ENCODE assay signal across 1 cellular context in genomic region chr17:7846765-7847661, GRCh38.
TF ChIP-seq lines count a peak whose summit lies in the region.

No MANE protein-coding gene starts in this region.

TF ChIP-seq in SK-N-SH, 30 proteins besides CTCF, POLR2A, EP300 and RAD21 (continued from another document):
- TF ChIP-seq, protein P1, sequence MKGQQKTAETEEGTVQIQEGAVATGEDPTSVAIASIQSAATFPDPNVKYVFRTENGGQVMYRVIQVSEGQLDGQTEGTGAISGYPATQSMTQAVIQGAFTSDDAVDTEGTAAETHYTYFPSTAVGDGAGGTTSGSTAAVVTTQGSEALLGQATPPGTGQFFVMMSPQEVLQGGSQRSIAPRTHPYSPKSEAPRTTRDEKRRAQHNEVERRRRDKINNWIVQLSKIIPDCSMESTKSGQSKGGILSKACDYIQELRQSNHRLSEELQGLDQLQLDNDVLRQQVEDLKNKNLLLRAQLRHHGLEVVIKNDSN (IDR thresholded peaks at IDR 0.05; ENCODE audit: borderline replicate concordance, low read depth): no peak
- no peak for TF ChIP-seq SIN3A (IDR thresholded peaks at IDR 0.05; ENCODE audit: borderline replicate concordance, low read depth, low read length)
- TF ChIP-seq RFX5 (IDR thresholded peaks at IDR 0.05; ENCODE audit: low read length): no peak
- TF ChIP-seq TAF1 (IDR thresholded peaks at IDR 0.05; ENCODE audit: borderline replicate concordance, low read depth, low read length): no peak
- TF ChIP-seq, protein P2, sequence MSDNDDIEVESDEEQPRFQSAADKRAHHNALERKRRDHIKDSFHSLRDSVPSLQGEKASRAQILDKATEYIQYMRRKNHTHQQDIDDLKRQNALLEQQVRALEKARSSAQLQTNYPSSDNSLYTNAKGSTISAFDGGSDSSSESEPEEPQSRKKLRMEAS (IDR thresholded peaks at IDR 0.05; ENCODE audit: low read depth): no peak
- TF ChIP-seq RXRA (IDR thresholded peaks at IDR 0.05; ENCODE audit: borderline replicate concordance, low read depth): no peak
- no peak for TF ChIP-seq TEAD4 (IDR thresholded peaks at IDR 0.05; ENCODE audit: borderline replicate concordance, insufficient read depth)
- no peak for TF ChIP-seq RCOR1 (IDR thresholded peaks at IDR 0.05; ENCODE audit: low read length)
- TF ChIP-seq TCF12 (IDR thresholded peaks at IDR 0.05): no peak
- no peak for TF ChIP-seq FOXJ3 (CRISPR knock-in tag; IDR thresholded peaks at IDR 0.05)
- TF ChIP-seq FOSL2 (IDR thresholded peaks at IDR 0.05; ENCODE audit: borderline replicate concordance, low read depth): no peak
- TF ChIP-seq, protein P3, sequence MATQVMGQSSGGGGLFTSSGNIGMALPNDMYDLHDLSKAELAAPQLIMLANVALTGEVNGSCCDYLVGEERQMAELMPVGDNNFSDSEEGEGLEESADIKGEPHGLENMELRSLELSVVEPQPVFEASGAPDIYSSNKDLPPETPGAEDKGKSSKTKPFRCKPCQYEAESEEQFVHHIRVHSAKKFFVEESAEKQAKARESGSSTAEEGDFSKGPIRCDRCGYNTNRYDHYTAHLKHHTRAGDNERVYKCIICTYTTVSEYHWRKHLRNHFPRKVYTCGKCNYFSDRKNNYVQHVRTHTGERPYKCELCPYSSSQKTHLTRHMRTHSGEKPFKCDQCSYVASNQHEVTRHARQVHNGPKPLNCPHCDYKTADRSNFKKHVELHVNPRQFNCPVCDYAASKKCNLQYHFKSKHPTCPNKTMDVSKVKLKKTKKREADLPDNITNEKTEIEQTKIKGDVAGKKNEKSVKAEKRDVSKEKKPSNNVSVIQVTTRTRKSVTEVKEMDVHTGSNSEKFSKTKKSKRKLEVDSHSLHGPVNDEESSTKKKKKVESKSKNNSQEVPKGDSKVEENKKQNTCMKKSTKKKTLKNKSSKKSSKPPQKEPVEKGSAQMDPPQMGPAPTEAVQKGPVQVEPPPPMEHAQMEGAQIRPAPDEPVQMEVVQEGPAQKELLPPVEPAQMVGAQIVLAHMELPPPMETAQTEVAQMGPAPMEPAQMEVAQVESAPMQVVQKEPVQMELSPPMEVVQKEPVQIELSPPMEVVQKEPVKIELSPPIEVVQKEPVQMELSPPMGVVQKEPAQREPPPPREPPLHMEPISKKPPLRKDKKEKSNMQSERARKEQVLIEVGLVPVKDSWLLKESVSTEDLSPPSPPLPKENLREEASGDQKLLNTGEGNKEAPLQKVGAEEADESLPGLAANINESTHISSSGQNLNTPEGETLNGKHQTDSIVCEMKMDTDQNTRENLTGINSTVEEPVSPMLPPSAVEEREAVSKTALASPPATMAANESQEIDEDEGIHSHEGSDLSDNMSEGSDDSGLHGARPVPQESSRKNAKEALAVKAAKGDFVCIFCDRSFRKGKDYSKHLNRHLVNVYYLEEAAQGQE (IDR thresholded peaks at IDR 0.05; ENCODE audit: low read depth, low read length): no peak
- no peak for TF ChIP-seq ELF1 (IDR thresholded peaks at IDR 0.05)
